In the genomic region with DNA sequence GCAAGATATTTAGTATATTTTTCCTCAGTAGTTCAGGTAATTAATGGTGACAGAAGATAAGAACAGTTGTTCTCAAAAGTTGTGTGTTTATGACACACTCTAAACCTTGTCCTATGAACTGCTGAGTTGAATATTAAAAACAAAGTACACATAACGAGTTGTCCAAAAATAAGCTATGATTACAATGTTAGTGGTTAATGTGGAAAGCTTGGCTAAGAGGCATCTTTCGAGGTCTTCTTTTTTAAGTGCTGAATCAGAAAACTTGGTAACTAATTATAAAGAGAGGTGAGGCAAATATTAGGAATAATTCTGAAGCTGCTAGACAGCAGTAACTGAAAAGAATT, we compare ENCODE assay signal across 24 cellular contexts.
"Had no signal": no experiment of that assay in that cellular context is flagged by ENCODE, and none has a peak within 500 bp of the region (broad histone marks: within the 10 kb centered on the region; RNA-seq: fewer than 3 reads in every experiment).

No MANE protein-coding gene starts in this region.

- H3K4me3 ChIP-seq: dorsolateral prefrontal cortex, lung, neural progenitor cell, prostate gland, right atrium auricular region, sigmoid colon, stomach, thyroid gland, vagina had no signal

- H3K27ac ChIP-seq: dorsolateral prefrontal cortex, neural progenitor cell, prostate gland, right atrium auricular region, sigmoid colon, stomach, thyroid gland, vagina had no signal

- H3K36me3 ChIP-seq: neural progenitor cell, prostate gland, right atrium auricular region, sigmoid colon, stomach, thyroid gland, vagina had no signal

- H3K4me1 ChIP-seq: neural progenitor cell, prostate gland, right atrium auricular region, sigmoid colon, stomach, thyroid gland, vagina had no signal

- H3K9ac ChIP-seq: neural progenitor cell had no signal

- H2AFZ ChIP-seq: neural progenitor cell had no signal

- ATAC-seq: left colon; left ventricle myocardium superior; naive thymus-derived CD4-positive, alpha-beta T cell; stimulated activated effector memory CD8-positive, alpha-beta T cell treated with anti-CD3 and anti-CD28 coated beads, Interleukin-12 subunit alpha, Interleukin-12 subunit beta, amount 100 ng/mL, for 72 hours had no signal

- DNase-seq: dorsolateral prefrontal cortex; effector CD4-positive, alpha-beta T cell; hypothalamus; immature natural killer cell; islet precursor cell; kidney glomerular epithelial cell; left colon; left ventricle myocardium superior; naive thymus-derived CD4-positive, alpha-beta T cell; sigmoid colon; small intestine; stimulated activated CD4-positive, alpha-beta T cell treated with anti-CD3 and anti-CD28 coated beads, Interleukin-12 subunit alpha, Interleukin-12 subunit beta, amount 100 ng/mL, for 4 hours; stimulated activated CD4-positive, alpha-beta T cell treated with anti-CD3 and anti-CD28 coated beads, Interleukin-2, amount 100 ng/mL, for 24 hours; stimulated activated CD4-positive, alpha-beta T cell treated with anti-CD3 and anti-CD28 coated beads, Interleukin-4, amount 100 ng/mL, for 24 hours; stimulated activated naive CD4-positive, alpha-beta T cell treated with Interleukin-2 at 50 U/mL for 16 hours; stomach; thyroid gland; trophoblast cell had no signal

- H3K9me3 ChIP-seq: prostate gland, right atrium auricular region, sigmoid colon, thyroid gland, vagina had no signal

- H3K27me3 ChIP-seq: dorsolateral prefrontal cortex, neural progenitor cell, right atrium auricular region, sigmoid colon, stomach, thyroid gland, vagina had no signal

- H3K4me2 ChIP-seq: neural progenitor cell had no signal
